ENCODE assay signal across 19 cellular contexts in the genomic region with DNA sequence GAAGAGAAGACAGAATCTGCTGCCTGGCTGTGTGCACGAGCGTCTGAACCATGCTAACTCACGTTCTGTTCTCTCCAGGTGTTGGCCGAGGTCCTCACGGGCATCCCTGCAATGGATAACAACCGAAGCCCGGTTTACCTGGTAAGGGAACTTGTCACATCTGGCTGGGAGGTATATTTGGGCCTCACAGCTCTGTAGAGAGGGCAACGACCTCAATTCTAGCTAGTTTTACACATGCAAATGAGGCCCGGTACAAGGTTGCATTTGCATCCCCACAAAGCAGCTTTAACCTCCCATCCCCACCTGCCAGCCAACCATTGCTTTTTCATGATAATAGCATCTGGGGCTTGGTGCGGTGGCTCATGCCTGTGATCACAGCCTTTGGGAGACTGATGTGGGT. TPM values are rescaled to one million over a fixed set of nuclear protein-coding genes. Genes with fewer than 3 reads are reported as not detected.
DNase-seq lines count a peak whose midpoint lies in the region; ATAC-seq and TF ChIP-seq lines count a peak whose summit lies in the region.
"Had no signal": no experiment of that assay in that cellular context is flagged by ENCODE, and none has a peak within 500 bp of the region (broad histone marks: within the 10 kb centered on the region; RNA-seq: fewer than 3 reads in every experiment).

No MANE protein-coding gene starts in this region.

- H3K27ac ChIP-seq in HUES48 (ENCODE audit: low read depth, low read length) (peak overlapping the region; percentile 74), neutrophil (peak overlapping the region; percentile 81)
- H3K27ac ChIP-seq: SJSA1 had no signal

- POLR2A ChIA-PET in WTC11 (lab: Charles Lee), result interaction anchor here (0.6 to 1.3 kb wide), 4 partner anchors 17 to 71 kb away, joined by 3 to 8 read pairs (median 4); a partner anchor contains a TSS

- H3K36me3 ChIP-seq in HUES48 (ENCODE audit: control insufficient read depth, insufficient read depth, low read length) (no peaks in the 10 kb centered on the region), neutrophil (peaks cover 20% of the 10 kb centered on the region)

- H3K27me3 ChIP-seq in HUES48 (ENCODE audit: control insufficient read depth, insufficient read depth, low read length) (no peaks in the 10 kb centered on the region), neutrophil (no peaks in the 10 kb centered on the region)
- H3K27me3 ChIP-seq: SJSA1, spleen had no signal

- no peak overlapping the region for H3K9ac ChIP-seq in HUES48 (ENCODE audit: low read depth, low read length)

- H3K4me1 ChIP-seq in HUES48 (ENCODE audit: control insufficient read depth, insufficient read depth, low read length) (peaks cover 12% of the 10 kb centered on the region), neutrophil (ENCODE audit: control insufficient read depth in 1 of 2, insufficient read depth in 1 of 2, low read depth in 1 of 2, low read length in 1 of 2) (peaks cover 78 to 80% of the 10 kb centered on the region in 2 experiments)

- DNase-seq in WTC11 (ENCODE audit: low spot score), result peak; percentile 76
- DNase-seq in GM19238 (ENCODE audit: insufficient read length, low spot score), result no peak
- DNase-seq in activated CD4-positive, alpha-beta T cell treated with anti-CD3 and anti-CD28 coated beads for 48 hours, result no peak
- DNase-seq in anterior cingulate cortex (lab: John Stamatoyannopoulos, UW), result no peak
- DNase-seq: activated CD4-positive, alpha-beta T cell treated with anti-CD3 and anti-CD28 coated beads, Interleukin-2, amount 10 ng/mL, durations not matched to agents 24 days and 14 days; activated CD8-positive, alpha-beta memory T cell treated with anti-CD3 and anti-CD28 coated beads, Interleukin-2, amount 50 U/mL, for 4 hours; activated gamma-delta T cell treated with Interleukin-2 at 50 U/mL for 16 hours; amygdala; central memory CD4-positive, alpha-beta T cell; effector CD4-positive, alpha-beta T cell; NCI-H1417; NCI-H345; spleen had no signal

- H3K4me3 Mint-ChIP-seq in WTC11, result peak overlapping the region; percentile 50
- H3K4me3 Mint-ChIP-seq: activated CD4-positive, alpha-beta T cell treated with anti-CD3 and anti-CD28 coated beads, Interleukin-2, amount 10 ng/mL, durations not matched to agents 24 days and 14 days; neural crest cell had no signal

- no peak for TF ChIP-seq CTCF in WTC11 (IDR thresholded peaks at IDR 0.05)
- no peak for TF ChIP-seq CTCF in neutrophil (IDR thresholded peaks at IDR 0.05)

- no peaks in the 10 kb centered on the region; the same call in 1 of the 2 replicates for H3K36me3 Mint-ChIP-seq in WTC11

- no peaks in the 10 kb centered on the region for H3K27me3 Mint-ChIP-seq in WTC11 (ENCODE audit: low read depth)
- H3K27me3 Mint-ChIP-seq: activated CD4-positive, alpha-beta T cell treated with anti-CD3 and anti-CD28 coated beads, Interleukin-2, amount 10 ng/mL, durations not matched to agents 24 days and 14 days had no signal

- no peaks in the 10 kb centered on the region for H3K9me3 ChIP-seq in HUES48 (ENCODE audit: control insufficient read depth, insufficient read depth, low read length)
- H3K9me3 ChIP-seq in neutrophil, result no peaks in the 10 kb centered on the region
- H3K9me3 ChIP-seq: SJSA1, spleen, thoracic aorta had no signal

- CTCF ChIA-PET in WTC11 (lab: Charles Lee), result interaction anchor here (0.5 to 1.9 kb wide), 12 partner anchors 12 to 325 kb away, joined by 3 to 17 read pairs (median 6); a partner anchor contains a TSS

- no peaks in the 10 kb centered on the region for H3K9me3 Mint-ChIP-seq in WTC11
- H3K9me3 Mint-ChIP-seq: neural crest cell had no signal

- peak overlapping the region; percentile 97 for H3K27ac Mint-ChIP-seq in WTC11
- H3K27ac Mint-ChIP-seq: activated CD4-positive, alpha-beta T cell treated with anti-CD3 and anti-CD28 coated beads, Interleukin-2, amount 10 ng/mL, durations not matched to agents 24 days and 14 days had no signal

- ATAC-seq in GM19324 (IDR thresholded peaks at IDR 0.05; ENCODE audit: low FRiP score, unreplicated experiment) (peak; percentile 35), WTC11 (peak; percentile 95)

- H3K4me1 Mint-ChIP-seq in WTC11, result peaks cover 23% of the 10 kb centered on the region

- H3K4me3 ChIP-seq in HUES48 (ENCODE audit: low read depth, low read length), result peak overlapping the region; percentile 43
- H3K4me3 ChIP-seq in neutrophil (ENCODE audit: low read depth in 1 of 2, low read length in 1 of 2), result no peak overlapping the region
- H3K4me3 ChIP-seq: SJSA1, spleen, thoracic aorta had no signal

TF ChIP-seq in WTC11, 78 proteins besides CTCF, POLR2A, EP300 and RAD21:
- TF ChIP-seq KAT7 (CRISPR knock-in tag; IDR thresholded peaks at IDR 0.05; ENCODE audit: borderline replicate concordance) (no peak), ZNF317 (CRISPR knock-in tag; IDR thresholded peaks at IDR 0.05; ENCODE audit: borderline replicate concordance, low read depth) (peak; percentile 80)

RNA-seq across cellular contexts. Expression of a gene that starts 22.0 kb away (rescaled TPM):
- 23.2 to 31.7 TPM (median 24.7 TPM) in 3 replicates for total RNA-seq in WTC11 (2021)
